10 cellular contexts compared by ENCODE assay signal in the genomic region with DNA sequence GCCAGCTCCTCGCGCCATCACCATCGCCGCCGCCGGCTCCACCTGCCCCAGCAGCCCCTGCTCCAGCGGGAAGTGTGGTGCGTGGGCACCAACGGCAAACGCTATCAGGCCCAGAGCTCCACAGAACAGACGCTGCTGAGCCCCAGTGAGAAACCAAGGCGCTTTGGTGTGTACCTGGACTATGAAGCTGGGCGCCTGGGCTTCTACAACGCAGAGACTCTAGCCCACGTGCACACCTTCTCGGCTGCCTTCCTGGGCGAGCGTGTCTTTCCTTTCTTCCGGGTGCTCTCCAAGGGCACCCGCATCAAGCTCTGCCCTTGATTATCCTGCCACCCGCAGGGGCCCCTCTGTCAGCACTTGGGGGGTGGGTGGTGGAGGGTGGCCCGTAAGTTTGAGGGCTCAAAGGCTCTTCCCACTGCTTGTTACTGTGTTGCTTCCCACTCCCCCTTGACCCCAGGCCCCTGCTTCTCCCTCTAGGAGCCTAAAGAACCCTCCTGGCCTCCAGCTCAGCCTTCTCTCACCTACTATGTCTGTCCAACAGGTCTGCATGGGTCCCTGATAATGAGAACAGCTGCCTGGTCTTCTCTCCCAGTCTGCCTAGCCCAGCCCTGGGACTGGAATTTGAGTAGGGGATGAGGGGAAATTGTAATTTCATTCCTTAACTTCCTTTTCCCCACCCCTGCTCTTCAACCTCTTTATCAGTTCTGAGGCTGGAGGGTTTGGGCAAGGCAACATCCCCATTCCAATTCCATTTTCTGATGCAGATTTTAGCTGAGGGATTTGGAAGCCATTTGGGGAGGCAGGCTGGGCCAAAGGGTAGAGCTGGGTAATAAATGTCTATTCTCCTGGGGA. TPM values are rescaled to one million over a fixed set of nuclear protein-coding genes. Genes with fewer than 3 reads are reported as not detected.
DNase-seq lines count a peak whose midpoint lies in the region; ATAC-seq, FAIRE-seq and TF ChIP-seq lines count a peak whose summit lies in the region.
"Had no signal": no experiment of that assay in that cellular context is flagged by ENCODE, and none has a peak within 500 bp of the region (broad histone marks: within the 10 kb centered on the region; RNA-seq: fewer than 3 reads in every experiment).

No MANE protein-coding gene starts in this region.

- H3K27me3 Mint-ChIP-seq in T-helper 17 cell = no peaks in the 10 kb centered on the region
- H3K27me3 Mint-ChIP-seq: CD4-positive, CD25-positive, alpha-beta regulatory T cell had no signal

- ATAC-seq in A549 (peak; percentile 19 to 45), T-helper 17 cell (peak; percentile 22), left lobe of liver (peak; percentile 13)

- CTCF ChIA-PET in A549 (lab: Yijun Ruan, JAX) = interaction anchor here (0.7 to 1.0 kb wide), 4 partner anchors 9 to 37 kb away, joined by 3 to 4 read pairs (median 4); a partner anchor contains a TSS
- CTCF ChIA-PET in GM10248 (lab: Yijun Ruan, JAX) = interaction anchor here (0.9 to 1.8 kb wide), 4 partner anchors 9 to 66 kb away, joined by 3 to 4 read pairs (median 4); a partner anchor contains a TSS

- TF ChIP-seq EP300 in A549 (IDR thresholded peaks at IDR 0.05) = no peak

- no peak overlapping the region for H3K4me2 ChIP-seq in A549

- peak overlapping the region; percentile 78 for H3K27ac Mint-ChIP-seq in T-helper 17 cell

- H3K4me1 Mint-ChIP-seq in T-helper 17 cell = peaks cover 25% of the 10 kb centered on the region

- DNase-seq in A549 (ENCODE audit: low read depth in 1 of 2, low spot score in 1 of 2) (no peak), T-helper 17 cell (no peak), left lobe of liver (ENCODE audit: low spot score) (no peak), GM10248 (ENCODE audit: extremely low spot score) (no peak), NCI-H524 treated with DMSO at 0.1 percent for 48 hours (lab: John Stamatoyannopoulos, UW) (no peak), SIG-M5 (lab: John Stamatoyannopoulos, UW) (no peak), NCI-H1694 (lab: John Stamatoyannopoulos, UW) (no peak)
- DNase-seq: CD4-positive, CD25-positive, alpha-beta regulatory T cell had no signal

- TF ChIP-seq CTCF in A549 (IDR thresholded peaks at IDR 0.05) (no peak), GM10248 (IDR thresholded peaks at IDR 0.05; ENCODE audit: control extremely low read depth, extremely low read depth, low read depth, missing control alignments) (no peak)

- no peak for FAIRE-seq in A549 (lab: Jason Lieb, UNC)

- POLR2A ChIA-PET in A549 (lab: Yijun Ruan, JAX) (interaction anchor here (1.1 to 4.2 kb wide), 7 partner anchors 9 to 45 kb away, joined by 3 to 25 read pairs (median 5); a partner anchor contains a TSS), GM10248 (lab: Yijun Ruan, JAX) (interaction anchor here (1.7 to 2.1 kb wide), 2 partner anchors 8 to 11 kb away, joined by 4 to 15 read pairs; a partner anchor contains a TSS)

- WGBS in A549 (ENCODE audit: missing lambda C conversion rate) = 91% methylated on average over 15 of the region's 22 CpGs

- H3K27ac ChIP-seq in A549 = peak overlapping the region in 1 of 2 experiments; percentile 47; a peak in 1 of 6 replicates
- H3K27ac ChIP-seq: prostate gland had no signal

- no peak overlapping the region for H3K4me3 Mint-ChIP-seq in T-helper 17 cell

- H3K9me3 ChIP-seq in A549 = no peaks in the 10 kb centered on the region
- no peaks in the 10 kb centered on the region for H3K9me3 ChIP-seq in T-helper 17 cell (ENCODE audit: control insufficient read depth, low read length, poor library complexity, severe bottlenecking)
- H3K9me3 ChIP-seq: prostate gland had no signal

- no peak for TF ChIP-seq RAD21 in A549 (conservative IDR thresholded peaks at IDR 0.05 in 1 of 2, IDR thresholded peaks at IDR 0.05 in 1 of 2)

- peaks cover 15% of the 10 kb centered on the region for H3K36me3 Mint-ChIP-seq in T-helper 17 cell (ENCODE audit: low read depth)

- peak; percentile 9; the same call in 1 of the 2 replicates for TF ChIP-seq POLR2A in A549 (IDR thresholded peaks at IDR 0.05; ENCODE audit: low read length)
- TF ChIP-seq POLR2A in GM15510 (IDR thresholded peaks at IDR 0.05; ENCODE audit: borderline replicate concordance, extremely low read depth, insufficient read length) = peak; percentile 28

- peaks cover 11% of the 10 kb centered on the region; the same call in 1 of the 3 replicates for H3K4me1 ChIP-seq in A549
- H3K4me1 ChIP-seq: prostate gland had no signal

- H3K4me3 ChIP-seq in A549 = no peak overlapping the region
- H3K4me3 ChIP-seq: prostate gland had no signal

TF ChIP-seq in A549, 52 proteins besides CTCF, POLR2A, EP300 and RAD21 (continues in another document):
- TF ChIP-seq CBX8 (IDR thresholded peaks at IDR 0.05) (no peak), NR3C1 (IDR thresholded peaks at IDR 0.05) (no peak), EHF (CRISPR knock-in tag; IDR thresholded peaks at IDR 0.05) (no peak), KDM1A (IDR thresholded peaks at IDR 0.05; ENCODE audit: low read depth) (no peak), NPAS2 (CRISPR knock-in tag; IDR thresholded peaks at IDR 0.05; ENCODE audit: borderline replicate concordance) (no peak), BHLHE40 (IDR thresholded peaks at IDR 0.05; ENCODE audit: low read depth, low read length) (no peak)
- TF ChIP-seq, protein P1, sequence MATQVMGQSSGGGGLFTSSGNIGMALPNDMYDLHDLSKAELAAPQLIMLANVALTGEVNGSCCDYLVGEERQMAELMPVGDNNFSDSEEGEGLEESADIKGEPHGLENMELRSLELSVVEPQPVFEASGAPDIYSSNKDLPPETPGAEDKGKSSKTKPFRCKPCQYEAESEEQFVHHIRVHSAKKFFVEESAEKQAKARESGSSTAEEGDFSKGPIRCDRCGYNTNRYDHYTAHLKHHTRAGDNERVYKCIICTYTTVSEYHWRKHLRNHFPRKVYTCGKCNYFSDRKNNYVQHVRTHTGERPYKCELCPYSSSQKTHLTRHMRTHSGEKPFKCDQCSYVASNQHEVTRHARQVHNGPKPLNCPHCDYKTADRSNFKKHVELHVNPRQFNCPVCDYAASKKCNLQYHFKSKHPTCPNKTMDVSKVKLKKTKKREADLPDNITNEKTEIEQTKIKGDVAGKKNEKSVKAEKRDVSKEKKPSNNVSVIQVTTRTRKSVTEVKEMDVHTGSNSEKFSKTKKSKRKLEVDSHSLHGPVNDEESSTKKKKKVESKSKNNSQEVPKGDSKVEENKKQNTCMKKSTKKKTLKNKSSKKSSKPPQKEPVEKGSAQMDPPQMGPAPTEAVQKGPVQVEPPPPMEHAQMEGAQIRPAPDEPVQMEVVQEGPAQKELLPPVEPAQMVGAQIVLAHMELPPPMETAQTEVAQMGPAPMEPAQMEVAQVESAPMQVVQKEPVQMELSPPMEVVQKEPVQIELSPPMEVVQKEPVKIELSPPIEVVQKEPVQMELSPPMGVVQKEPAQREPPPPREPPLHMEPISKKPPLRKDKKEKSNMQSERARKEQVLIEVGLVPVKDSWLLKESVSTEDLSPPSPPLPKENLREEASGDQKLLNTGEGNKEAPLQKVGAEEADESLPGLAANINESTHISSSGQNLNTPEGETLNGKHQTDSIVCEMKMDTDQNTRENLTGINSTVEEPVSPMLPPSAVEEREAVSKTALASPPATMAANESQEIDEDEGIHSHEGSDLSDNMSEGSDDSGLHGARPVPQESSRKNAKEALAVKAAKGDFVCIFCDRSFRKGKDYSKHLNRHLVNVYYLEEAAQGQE (IDR thresholded peaks at IDR 0.05) = 0 out of 2 replicates have a peak, but pooled peaks have one; percentile 9
- TF ChIP-seq, protein P2, sequence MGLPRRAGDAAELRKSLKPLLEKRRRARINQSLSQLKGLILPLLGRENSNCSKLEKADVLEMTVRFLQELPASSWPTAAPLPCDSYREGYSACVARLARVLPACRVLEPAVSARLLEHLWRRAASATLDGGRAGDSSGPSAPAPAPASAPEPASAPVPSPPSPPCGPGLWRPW (IDR thresholded peaks at IDR 0.05) = no peak

RNA-seq across cellular contexts. Expression of a gene that starts 9.0 kb away (rescaled TPM):
- polyA plus RNA-seq in A549 (2011; rRNA removed) = 3,139 and 4,035 TPM in 2 replicates
- 4,808 and 5,207 TPM in 2 replicates for polyA plus RNA-seq in A549 (2012; cell fraction: cytosol; rRNA removed)
- polyA plus RNA-seq in A549 (2012; cell fraction: nucleus; rRNA removed) = 3,506 and 3,565 TPM in 2 replicates
- 2,466 to 2,717 TPM (median 2,590 TPM) in 3 replicates for polyA plus RNA-seq in A549 (2017; fragmentation: RNase III; extraction: RNeasy Plus Mini Kit Qiagen cat#74134 plus additional on column Dnase treatment)
- polyA minus RNA-seq in A549 (2011; rRNA and poly(A)+ RNA removed) = 6,906 and 9,556 TPM in 2 replicates
- total RNA-seq in T-helper 17 cell = 1,000 to 10,000 TPM; 2,138 to 2,163 TPM
- total RNA-seq in left lobe of liver = 510 TPM

RNA-seq across cellular contexts. Expression of a gene that starts 11.6 kb away (rescaled TPM):
- polyA plus RNA-seq in A549 (2011; rRNA removed) (17.0 and 22.7 TPM in 2 replicates), A549 (2017; fragmentation: RNase III; extraction: RNeasy Plus Mini Kit Qiagen cat#74134 plus additional on column Dnase treatment) (29.7 to 35.0 TPM (median 32.5 TPM) in 3 replicates)
- polyA plus RNA-seq in A549 (2012; cell fraction: cytosol; rRNA removed) = 21.6 and 22.2 TPM in 2 replicates
- polyA plus RNA-seq in A549 (2012; cell fraction: nucleus; rRNA removed) = 73.3 and 77.6 TPM in 2 replicates
- 10.5 and 11.3 TPM in 2 replicates for polyA minus RNA-seq in A549 (2011; rRNA and poly(A)+ RNA removed)
- total RNA-seq in T-helper 17 cell (10 to 100 TPM; 23.4 to 29.6 TPM), left lobe of liver (23.0 TPM)

RNA-seq across cellular contexts. Expression of a gene that starts 26.3 kb away (rescaled TPM):
- polyA plus RNA-seq in A549 (2011; rRNA removed) (10.9 and 11.1 TPM in 2 replicates), A549 (2017; fragmentation: RNase III; extraction: RNeasy Plus Mini Kit Qiagen cat#74134 plus additional on column Dnase treatment) (10.9 to 13.1 TPM (median 12.1 TPM) in 3 replicates)
- polyA plus RNA-seq in A549 (2012; cell fraction: cytosol; rRNA removed) = 4.7 and 5.8 TPM in 2 replicates
- 7.5 and 7.7 TPM in 2 replicates for polyA plus RNA-seq in A549 (2012; cell fraction: nucleus; rRNA removed)
- polyA minus RNA-seq in A549 (2011; rRNA and poly(A)+ RNA removed) = 7.5 and 8.8 TPM in 2 replicates
- total RNA-seq in T-helper 17 cell (10 to 100 TPM; 32.2 to 34.6 TPM), left lobe of liver (6.0 TPM)

RNA-seq across cellular contexts. Expression of a gene that starts 29.7 kb away (rescaled TPM):
- polyA plus RNA-seq in A549 (2011; rRNA removed) (20.4 and 30.7 TPM in 2 replicates), A549 (2017; fragmentation: RNase III; extraction: RNeasy Plus Mini Kit Qiagen cat#74134 plus additional on column Dnase treatment) (21.8 to 23.2 TPM (median 23.1 TPM) in 3 replicates)
- polyA plus RNA-seq in A549 (2012; cell fraction: cytosol; rRNA removed) = 27.2 and 28.7 TPM in 2 replicates
- polyA plus RNA-seq in A549 (2012; cell fraction: nucleus; rRNA removed) = 20.4 and 25.4 TPM in 2 replicates
- polyA minus RNA-seq in A549 (2011; rRNA and poly(A)+ RNA removed) = 5.3 and 5.6 TPM in 2 replicates
- total RNA-seq in T-helper 17 cell (1 to 10 TPM; 2.2 to 3.5 TPM), left lobe of liver (0.23 TPM)
